Comparison of ENCODE assay signal across 1 cellular context in the genomic region with DNA sequence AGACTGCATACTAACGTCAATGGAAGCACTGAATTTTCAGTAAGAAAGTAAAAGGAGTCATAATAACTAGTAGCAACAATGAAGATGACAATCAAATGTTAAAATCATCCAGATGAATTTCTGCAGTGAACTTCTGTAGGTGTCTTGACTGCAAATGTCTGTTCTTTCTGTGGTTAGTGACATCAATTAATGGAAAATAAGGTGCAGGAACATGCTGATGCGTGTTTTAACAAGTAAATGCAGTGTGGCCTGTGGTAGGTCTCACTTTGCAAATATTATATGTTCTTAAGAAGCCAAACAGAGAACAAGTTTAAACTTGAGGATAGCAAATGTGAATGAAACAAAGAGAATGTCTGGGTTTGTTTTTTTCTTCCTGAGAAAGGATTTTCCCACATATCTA.
TF ChIP-seq lines count a peak whose summit lies in the region.

No MANE protein-coding gene starts in this region.

TF ChIP-seq in H1, 55 proteins besides CTCF, POLR2A, EP300 and RAD21:
- TF ChIP-seq JUND (IDR thresholded peaks at IDR 0.05; ENCODE audit: low read length), result no peak
- no peak for TF ChIP-seq SRF (IDR thresholded peaks at IDR 0.05; ENCODE audit: low read depth, low read length)
- TF ChIP-seq CHD1 (IDR thresholded peaks at IDR 0.05; ENCODE audit: low read depth, low read length), result no peak
- TF ChIP-seq TAF7 (optimal IDR thresholded peaks at IDR 0.05; ENCODE audit: borderline replicate concordance, low read depth, low read length), result no peak
- no peak for TF ChIP-seq CBX8 (IDR thresholded peaks at IDR 0.05; ENCODE audit: borderline replicate concordance, low read depth, low read length)
- no peak for TF ChIP-seq POLR2AphosphoS5 (IDR thresholded peaks at IDR 0.05; ENCODE audit: low read depth, low read length)
- TF ChIP-seq SUZ12 (IDR thresholded peaks at IDR 0.05; ENCODE audit: low read length), result no peak
- no peak for TF ChIP-seq RBBP5 (IDR thresholded peaks at IDR 0.05; ENCODE audit: borderline replicate concordance, low read depth, low read length)
- no peak for TF ChIP-seq ZNF274 (IDR thresholded peaks at IDR 0.05; ENCODE audit: borderline replicate concordance, extremely low read depth, low read length)
- TF ChIP-seq JUN (IDR thresholded peaks at IDR 0.05; ENCODE audit: low read depth, low read length), result no peak
- TF ChIP-seq TEAD4 (IDR thresholded peaks at IDR 0.05; ENCODE audit: low read depth, low read length), result no peak
- no peak for TF ChIP-seq KDM5A (IDR thresholded peaks at IDR 0.05; ENCODE audit: low read length)
- TF ChIP-seq BACH1 (IDR thresholded peaks at IDR 0.05; ENCODE audit: low read length), result no peak
- TF ChIP-seq GABPA (IDR thresholded peaks at IDR 0.05; ENCODE audit: borderline replicate concordance, insufficient read depth, low read length), result no peak
- TF ChIP-seq SAP30 (IDR thresholded peaks at IDR 0.05; ENCODE audit: insufficient read depth, insufficient replicate concordance, low read length), result no peak
- no peak for TF ChIP-seq E2F6 (IDR thresholded peaks at IDR 0.05)
- TF ChIP-seq FOSL1 (IDR thresholded peaks at IDR 0.05; ENCODE audit: insufficient read depth, low read depth, low read length), result no peak
